ENCODE assay signal across 39 cellular contexts in the genomic region with DNA sequence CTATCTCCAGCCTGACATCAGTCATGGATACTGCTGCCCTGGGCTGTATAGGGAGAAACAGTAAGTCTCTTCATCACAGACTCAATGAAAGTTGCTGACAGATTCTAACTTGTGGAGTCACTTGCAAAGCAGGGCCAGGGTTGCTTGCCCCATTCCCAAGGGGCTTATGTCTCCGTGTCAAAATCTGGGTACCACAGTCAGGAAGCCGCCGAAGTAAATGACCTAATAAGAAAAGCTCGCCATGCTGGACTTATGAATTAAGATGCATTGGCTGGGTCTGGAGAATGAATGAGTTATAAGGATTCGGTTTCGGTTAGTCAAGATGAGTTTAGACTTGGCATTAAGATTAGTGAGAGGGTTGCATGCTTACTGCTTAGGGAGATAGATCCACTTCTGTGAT. TPM values are rescaled to one million over a fixed set of nuclear protein-coding genes. Genes with fewer than 3 reads are reported as not detected.
"Had no signal": no experiment of that assay in that cellular context is flagged by ENCODE, and none has a peak within 500 bp of the region (broad histone marks: within the 10 kb centered on the region; RNA-seq: fewer than 3 reads in every experiment).

No MANE protein-coding gene starts in this region.

- H3K27me3 ChIP-seq: SJCRH30 had no signal

- H3K36me3 ChIP-seq: SJCRH30, WERI-Rb-1 had no signal

- H3K36me3 Mint-ChIP-seq: activated CD8-positive, alpha-beta memory T cell treated with anti-CD3 and anti-CD28 coated beads, Interleukin-2, amount 10 ng/mL, durations not matched to agents 7 days and 5 days; activated naive CD4-positive, alpha-beta T cell treated with anti-CD3 and anti-CD28 coated beads, Interleukin-2, amount 10 ng/mL, durations not matched to agents 7 days and 5 days; activated naive CD8-positive, alpha-beta T cell; brain had no signal

- H3K4me3 Mint-ChIP-seq: activated CD4-positive, alpha-beta memory T cell treated with anti-CD3 and anti-CD28 coated beads, Interleukin-2, amount 10 ng/mL, durations not matched to agents 7 days and 5 days; activated CD8-positive, alpha-beta memory T cell treated with anti-CD3 and anti-CD28 coated beads, Interleukin-2, amount 10 ng/mL, durations not matched to agents 7 days and 5 days; activated naive CD4-positive, alpha-beta T cell treated with anti-CD3 and anti-CD28 coated beads, Interleukin-2, amount 10 ng/mL, durations not matched to agents 7 days and 5 days; activated naive CD8-positive, alpha-beta T cell; activated naive CD8-positive, alpha-beta T cell treated with anti-CD3 and anti-CD28 coated beads, Interleukin-2, amount 50 U/mL, for 24 hours; brain had no signal

- H3K27ac Mint-ChIP-seq: activated CD4-positive, alpha-beta memory T cell treated with anti-CD3 and anti-CD28 coated beads, Interleukin-2, amount 10 ng/mL, durations not matched to agents 7 days and 5 days; activated CD8-positive, alpha-beta memory T cell treated with anti-CD3 and anti-CD28 coated beads, Interleukin-2, amount 10 ng/mL, durations not matched to agents 7 days and 5 days; activated naive CD4-positive, alpha-beta T cell treated with anti-CD3 and anti-CD28 coated beads, Interleukin-2, amount 10 ng/mL, durations not matched to agents 7 days and 5 days; activated naive CD8-positive, alpha-beta T cell; activated naive CD8-positive, alpha-beta T cell treated with anti-CD3 and anti-CD28 coated beads, Interleukin-2, amount 50 U/mL, for 24 hours; brain had no signal

- ATAC-seq: activated CD8-positive, alpha-beta memory T cell treated with anti-CD3 and anti-CD28 coated beads, Interleukin-2, amount 10 ng/mL, durations not matched to agents 7 days and 5 days; activated naive CD8-positive, alpha-beta T cell treated with anti-CD3 and anti-CD28 coated beads, Interleukin-2, amount 50 U/mL, for 24 hours; Panc1 had no signal

- DNase-seq: activated CD4-positive, alpha-beta memory T cell treated with anti-CD3 and anti-CD28 coated beads, Interleukin-2, amount 10 ng/mL, durations not matched to agents 7 days and 5 days; activated CD4-positive, alpha-beta T cell treated with anti-CD3 and anti-CD28 coated beads for 1 hour; activated CD4-positive, alpha-beta T cell treated with anti-CD3 and anti-CD28 coated beads for 48 hours; activated CD4-positive, CD25-positive, alpha-beta regulatory T cell; activated CD8-positive, alpha-beta memory T cell treated with anti-CD3 and anti-CD28 coated beads for 24 hours; activated CD8-positive, alpha-beta memory T cell treated with anti-CD3 and anti-CD28 coated beads, Interleukin-2, amount 10 ng/mL, durations not matched to agents 7 days and 5 days; activated CD8-positive, alpha-beta memory T cell treated with anti-CD3 and anti-CD28 coated beads, Interleukin-2, amount 50 U/mL, for 48 hours; activated effector memory CD4-positive, alpha-beta T cell treated with Interleukin-2 at 50 U/mL for 16 hours; activated naive CD4-positive, alpha-beta T cell treated with anti-CD3 and anti-CD28 coated beads, Interleukin-2, amount 10 ng/mL, durations not matched to agents 7 days and 5 days; activated naive CD8-positive, alpha-beta T cell treated with anti-CD3 and anti-CD28 coated beads, Interleukin-2, amount 50 U/mL, for 24 hours; activated T-cell treated with anti-CD3 and anti-CD28 coated beads, Interleukin-2, amount 50 U/mL, for 48 hours; anterior cingulate cortex; caudate nucleus; Karpas-422; KBM-7; MM.1S; MV-4-11; NCI-H1092 treated with DMSO at 0.1 percent for 48 hours; NCI-H1417; NCI-H146; NCI-H187; NCI-H2081; NCI-H2171 treated with DMSO at 0.1 percent for 48 hours; NCI-H2227 treated with DMSO at 0.1 percent for 48 hours; NCI-H446; NCI-H510A treated with DMSO at 0.1 percent for 48 hours; NCI-H526 treated with DMSO at 0.1 percent for 48 hours; NCI-H774; SHP77; SJCRH30; SW 1271; T-helper 1 cell; T-helper 9 cell; WERI-Rb-1 had no signal

- H3K9me3 Mint-ChIP-seq: activated CD4-positive, alpha-beta memory T cell treated with anti-CD3 and anti-CD28 coated beads, Interleukin-2, amount 10 ng/mL, durations not matched to agents 7 days and 5 days; activated naive CD4-positive, alpha-beta T cell treated with anti-CD3 and anti-CD28 coated beads, Interleukin-2, amount 10 ng/mL, durations not matched to agents 7 days and 5 days; activated naive CD8-positive, alpha-beta T cell treated with anti-CD3 and anti-CD28 coated beads, Interleukin-2, amount 50 U/mL, for 24 hours had no signal

- H3K27ac ChIP-seq: SJCRH30 had no signal

- H3K9me3 ChIP-seq: SJCRH30 had no signal

- H3K4me3 ChIP-seq: SJCRH30 had no signal

- H3K4me1 Mint-ChIP-seq: activated CD4-positive, alpha-beta memory T cell treated with anti-CD3 and anti-CD28 coated beads, Interleukin-2, amount 10 ng/mL, durations not matched to agents 7 days and 5 days; activated CD8-positive, alpha-beta memory T cell treated with anti-CD3 and anti-CD28 coated beads, Interleukin-2, amount 10 ng/mL, durations not matched to agents 7 days and 5 days; activated naive CD4-positive, alpha-beta T cell treated with anti-CD3 and anti-CD28 coated beads, Interleukin-2, amount 10 ng/mL, durations not matched to agents 7 days and 5 days had no signal

RNA-seq across cellular contexts. Expression of a gene that starts 10.8 kb away (rescaled TPM):
- total RNA-seq: activated CD4-positive, alpha-beta memory T cell treated with anti-CD3 and anti-CD28 coated beads, Interleukin-2, amount 10 ng/mL, durations not matched to agents 7 days and 5 days; activated CD8-positive, alpha-beta memory T cell treated with anti-CD3 and anti-CD28 coated beads, Interleukin-2, amount 10 ng/mL, durations not matched to agents 7 days and 5 days; bronchial epithelial cell; RPMI7951; SJCRH30 had no signal

RNA-seq across cellular contexts. Expression of a gene that starts 14.4 kb away (rescaled TPM):
- total RNA-seq: activated CD4-positive, alpha-beta memory T cell treated with anti-CD3 and anti-CD28 coated beads, Interleukin-2, amount 10 ng/mL, durations not matched to agents 7 days and 5 days; activated CD8-positive, alpha-beta memory T cell treated with anti-CD3 and anti-CD28 coated beads, Interleukin-2, amount 10 ng/mL, durations not matched to agents 7 days and 5 days; bronchial epithelial cell; RPMI7951; SJCRH30 had no signal
